Comparison of ENCODE assay signal across 23 cellular contexts in the genomic region with DNA sequence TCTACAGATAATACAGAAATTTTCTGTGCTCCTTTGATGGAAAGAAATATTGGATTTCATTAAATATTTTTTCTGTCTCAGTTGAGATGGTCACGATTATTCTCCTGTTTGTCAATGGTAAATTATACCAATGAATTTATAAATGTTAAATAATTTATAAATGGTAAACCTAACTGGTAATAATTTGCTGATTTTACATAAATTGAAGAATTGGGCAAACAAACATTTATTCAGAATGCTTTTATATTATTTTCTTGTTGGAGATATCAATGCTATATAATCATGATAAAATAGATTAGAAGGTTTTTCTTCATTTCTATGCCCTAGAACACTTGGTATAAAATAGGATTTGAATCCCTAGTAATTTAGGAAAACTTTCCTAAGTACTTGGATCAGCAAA.
"Had no signal": no experiment of that assay in that cellular context is flagged by ENCODE, and none has a peak within 500 bp of the region (broad histone marks: within the 10 kb centered on the region; RNA-seq: fewer than 3 reads in every experiment).

No MANE protein-coding gene starts in this region.

- H3K27ac ChIP-seq: coronary artery, dorsolateral prefrontal cortex, esophagus muscularis mucosa, foreskin keratinocyte, gastroesophageal sphincter, heart left ventricle, hepatocyte, left lung, lower lobe of right lung had no signal

- H3K27me3 ChIP-seq: esophagus muscularis mucosa, foreskin keratinocyte, gastroesophageal sphincter, heart left ventricle, hepatocyte, left lung had no signal

- FAIRE-seq: colon, endothelial cell of umbilical vein, frontal cortex had no signal

- ATAC-seq: foreskin keratinocyte, gastroesophageal sphincter, heart left ventricle, left cardiac atrium, left lung, left ventricle myocardium superior, lower lobe of right lung, mucosa of descending colon had no signal

- H3K4me2 ChIP-seq: hepatocyte had no signal

- H3K9me3 ChIP-seq: esophagus muscularis mucosa, heart left ventricle, lower lobe of right lung, mucosa of descending colon had no signal

- DNase-seq: dermis blood vessel endothelial cell; dorsolateral prefrontal cortex; effector CD4-positive, alpha-beta T cell; effector memory CD4-positive, alpha-beta T cell; foreskin keratinocyte; heart left ventricle; hypothalamus; immature natural killer cell; islet precursor cell; left cardiac atrium; left lung; left ventricle myocardium superior; lower lobe of right lung; mesenchymal stem cell; mucosa of descending colon; naive B cell had no signal

- H2AFZ ChIP-seq: hepatocyte had no signal

- H3K4me3 ChIP-seq: coronary artery, dorsolateral prefrontal cortex, esophagus muscularis mucosa, gastroesophageal sphincter, heart left ventricle, hepatocyte, left lung, lower lobe of right lung, mucosa of descending colon had no signal

- H3K4me1 ChIP-seq: esophagus muscularis mucosa, foreskin keratinocyte, gastroesophageal sphincter, heart left ventricle, left lung, lower lobe of right lung had no signal

- H3K36me3 ChIP-seq: esophagus muscularis mucosa, gastroesophageal sphincter, heart left ventricle, left lung, lower lobe of right lung had no signal
